1 cellular context compared by ENCODE assay signal in the genomic region with DNA sequence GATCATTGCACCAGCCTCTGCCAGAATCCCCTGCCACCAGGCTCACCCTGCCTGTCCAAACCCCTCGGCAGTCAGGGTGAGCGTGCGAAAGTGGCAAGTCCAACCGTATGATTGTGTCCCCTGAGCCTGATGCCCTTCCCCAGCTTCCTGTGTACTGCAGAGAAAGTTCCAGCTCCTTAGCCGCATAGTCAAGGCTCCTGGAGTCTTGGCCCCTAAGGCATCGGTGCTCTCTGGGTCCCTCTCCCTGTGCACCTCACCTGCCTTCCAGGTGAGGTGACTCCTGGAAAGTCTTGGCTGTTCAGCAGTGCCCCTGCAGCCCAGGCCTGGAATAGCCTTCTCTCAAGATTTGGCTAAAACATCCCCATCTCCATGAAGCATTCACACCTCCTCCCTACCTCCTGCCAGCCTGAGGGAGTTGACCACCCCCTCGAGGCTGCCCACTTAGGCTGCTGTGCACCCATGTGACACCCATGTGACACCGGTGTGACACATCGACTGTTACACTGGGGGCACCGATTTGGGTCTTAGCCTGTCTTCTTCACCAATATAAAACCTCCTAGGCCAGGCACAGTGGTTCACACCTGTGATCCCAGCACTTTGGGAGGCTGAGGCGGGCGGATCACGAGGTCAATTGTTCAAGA.
A peak's percentile ranks its signal among the peaks of the same experiment; 100 is the strongest.
TF ChIP-seq lines count a peak whose summit lies in the region.

No MANE protein-coding gene starts in this region.

TF ChIP-seq in WTC11, 78 proteins besides CTCF, POLR2A, EP300 and RAD21 (continued from another document):
- TF ChIP-seq IRF2 (CRISPR knock-in tag; IDR thresholded peaks at IDR 0.05; ENCODE audit: borderline replicate concordance, low read depth) (no peak), GTF2I (CRISPR knock-in tag; conservative IDR thresholded peaks at IDR 0.05) (no peak), ZNF423 (CRISPR knock-in tag; IDR thresholded peaks at IDR 0.05) (no peak), RORB (CRISPR knock-in tag; IDR thresholded peaks at IDR 0.05) (no peak), ZNF396 (CRISPR knock-in tag; IDR thresholded peaks at IDR 0.05; ENCODE audit: borderline replicate concordance) (no peak), CREB1 (CRISPR knock-in tag; IDR thresholded peaks at IDR 0.05) (no peak), PRRX2 (CRISPR knock-in tag; IDR thresholded peaks at IDR 0.05) (no peak), ZNF232 (CRISPR knock-in tag; IDR thresholded peaks at IDR 0.05) (no peak), TP53 (CRISPR knock-in tag; IDR thresholded peaks at IDR 0.05) (no peak), RELA (CRISPR knock-in tag; IDR thresholded peaks at IDR 0.05; ENCODE audit: borderline replicate concordance) (no peak), SP1 (CRISPR knock-in tag; conservative IDR thresholded peaks at IDR 0.05) (no peak)
- TF ChIP-seq, protein P1, sequence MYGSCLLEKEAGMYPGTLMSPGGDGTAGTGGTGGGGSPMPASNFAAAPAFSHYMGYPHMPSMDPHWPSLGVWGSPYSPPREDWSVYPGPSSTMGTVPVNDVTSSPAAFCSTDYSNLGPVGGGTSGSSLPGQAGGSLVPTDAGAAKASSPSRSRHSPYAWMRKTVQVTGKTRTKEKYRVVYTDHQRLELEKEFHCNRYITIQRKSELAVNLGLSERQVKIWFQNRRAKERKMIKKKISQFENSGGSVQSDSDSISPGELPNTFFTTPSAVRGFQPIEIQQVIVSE (CRISPR knock-in tag; IDR thresholded peaks at IDR 0.05; ENCODE audit: borderline replicate concordance): no peak
- TF ChIP-seq, protein P2, sequence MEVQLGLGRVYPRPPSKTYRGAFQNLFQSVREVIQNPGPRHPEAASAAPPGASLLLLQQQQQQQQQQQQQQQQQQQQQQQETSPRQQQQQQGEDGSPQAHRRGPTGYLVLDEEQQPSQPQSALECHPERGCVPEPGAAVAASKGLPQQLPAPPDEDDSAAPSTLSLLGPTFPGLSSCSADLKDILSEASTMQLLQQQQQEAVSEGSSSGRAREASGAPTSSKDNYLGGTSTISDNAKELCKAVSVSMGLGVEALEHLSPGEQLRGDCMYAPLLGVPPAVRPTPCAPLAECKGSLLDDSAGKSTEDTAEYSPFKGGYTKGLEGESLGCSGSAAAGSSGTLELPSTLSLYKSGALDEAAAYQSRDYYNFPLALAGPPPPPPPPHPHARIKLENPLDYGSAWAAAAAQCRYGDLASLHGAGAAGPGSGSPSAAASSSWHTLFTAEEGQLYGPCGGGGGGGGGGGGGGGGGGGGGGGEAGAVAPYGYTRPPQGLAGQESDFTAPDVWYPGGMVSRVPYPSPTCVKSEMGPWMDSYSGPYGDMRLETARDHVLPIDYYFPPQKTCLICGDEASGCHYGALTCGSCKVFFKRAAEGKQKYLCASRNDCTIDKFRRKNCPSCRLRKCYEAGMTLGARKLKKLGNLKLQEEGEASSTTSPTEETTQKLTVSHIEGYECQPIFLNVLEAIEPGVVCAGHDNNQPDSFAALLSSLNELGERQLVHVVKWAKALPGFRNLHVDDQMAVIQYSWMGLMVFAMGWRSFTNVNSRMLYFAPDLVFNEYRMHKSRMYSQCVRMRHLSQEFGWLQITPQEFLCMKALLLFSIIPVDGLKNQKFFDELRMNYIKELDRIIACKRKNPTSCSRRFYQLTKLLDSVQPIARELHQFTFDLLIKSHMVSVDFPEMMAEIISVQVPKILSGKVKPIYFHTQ (CRISPR knock-in tag; IDR thresholded peaks at IDR 0.05): no peak
- TF ChIP-seq, protein P3, sequence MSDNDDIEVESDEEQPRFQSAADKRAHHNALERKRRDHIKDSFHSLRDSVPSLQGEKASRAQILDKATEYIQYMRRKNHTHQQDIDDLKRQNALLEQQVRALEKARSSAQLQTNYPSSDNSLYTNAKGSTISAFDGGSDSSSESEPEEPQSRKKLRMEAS (CRISPR knock-in tag; IDR thresholded peaks at IDR 0.05): peak; percentile 55; the same call in 1 of the 2 replicates
- TF ChIP-seq, protein P4, sequence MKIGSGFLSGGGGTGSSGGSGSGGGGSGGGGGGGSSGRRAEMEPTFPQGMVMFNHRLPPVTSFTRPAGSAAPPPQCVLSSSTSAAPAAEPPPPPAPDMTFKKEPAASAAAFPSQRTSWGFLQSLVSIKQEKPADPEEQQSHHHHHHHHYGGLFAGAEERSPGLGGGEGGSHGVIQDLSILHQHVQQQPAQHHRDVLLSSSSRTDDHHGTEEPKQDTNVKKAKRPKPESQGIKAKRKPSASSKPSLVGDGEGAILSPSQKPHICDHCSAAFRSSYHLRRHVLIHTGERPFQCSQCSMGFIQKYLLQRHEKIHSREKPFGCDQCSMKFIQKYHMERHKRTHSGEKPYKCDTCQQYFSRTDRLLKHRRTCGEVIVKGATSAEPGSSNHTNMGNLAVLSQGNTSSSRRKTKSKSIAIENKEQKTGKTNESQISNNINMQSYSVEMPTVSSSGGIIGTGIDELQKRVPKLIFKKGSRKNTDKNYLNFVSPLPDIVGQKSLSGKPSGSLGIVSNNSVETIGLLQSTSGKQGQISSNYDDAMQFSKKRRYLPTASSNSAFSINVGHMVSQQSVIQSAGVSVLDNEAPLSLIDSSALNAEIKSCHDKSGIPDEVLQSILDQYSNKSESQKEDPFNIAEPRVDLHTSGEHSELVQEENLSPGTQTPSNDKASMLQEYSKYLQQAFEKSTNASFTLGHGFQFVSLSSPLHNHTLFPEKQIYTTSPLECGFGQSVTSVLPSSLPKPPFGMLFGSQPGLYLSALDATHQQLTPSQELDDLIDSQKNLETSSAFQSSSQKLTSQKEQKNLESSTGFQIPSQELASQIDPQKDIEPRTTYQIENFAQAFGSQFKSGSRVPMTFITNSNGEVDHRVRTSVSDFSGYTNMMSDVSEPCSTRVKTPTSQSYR (CRISPR knock-in tag; IDR thresholded peaks at IDR 0.05): no peak
- TF ChIP-seq, protein P5, sequence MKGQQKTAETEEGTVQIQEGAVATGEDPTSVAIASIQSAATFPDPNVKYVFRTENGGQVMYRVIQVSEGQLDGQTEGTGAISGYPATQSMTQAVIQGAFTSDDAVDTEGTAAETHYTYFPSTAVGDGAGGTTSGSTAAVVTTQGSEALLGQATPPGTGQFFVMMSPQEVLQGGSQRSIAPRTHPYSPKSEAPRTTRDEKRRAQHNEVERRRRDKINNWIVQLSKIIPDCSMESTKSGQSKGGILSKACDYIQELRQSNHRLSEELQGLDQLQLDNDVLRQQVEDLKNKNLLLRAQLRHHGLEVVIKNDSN (CRISPR knock-in tag; IDR thresholded peaks at IDR 0.05): no peak
- TF ChIP-seq, protein P6, sequence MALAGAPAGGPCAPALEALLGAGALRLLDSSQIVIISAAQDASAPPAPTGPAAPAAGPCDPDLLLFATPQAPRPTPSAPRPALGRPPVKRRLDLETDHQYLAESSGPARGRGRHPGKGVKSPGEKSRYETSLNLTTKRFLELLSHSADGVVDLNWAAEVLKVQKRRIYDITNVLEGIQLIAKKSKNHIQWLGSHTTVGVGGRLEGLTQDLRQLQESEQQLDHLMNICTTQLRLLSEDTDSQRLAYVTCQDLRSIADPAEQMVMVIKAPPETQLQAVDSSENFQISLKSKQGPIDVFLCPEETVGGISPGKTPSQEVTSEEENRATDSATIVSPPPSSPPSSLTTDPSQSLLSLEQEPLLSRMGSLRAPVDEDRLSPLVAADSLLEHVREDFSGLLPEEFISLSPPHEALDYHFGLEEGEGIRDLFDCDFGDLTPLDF (CRISPR knock-in tag; IDR thresholded peaks at IDR 0.05): no peak
- TF ChIP-seq, protein P7, sequence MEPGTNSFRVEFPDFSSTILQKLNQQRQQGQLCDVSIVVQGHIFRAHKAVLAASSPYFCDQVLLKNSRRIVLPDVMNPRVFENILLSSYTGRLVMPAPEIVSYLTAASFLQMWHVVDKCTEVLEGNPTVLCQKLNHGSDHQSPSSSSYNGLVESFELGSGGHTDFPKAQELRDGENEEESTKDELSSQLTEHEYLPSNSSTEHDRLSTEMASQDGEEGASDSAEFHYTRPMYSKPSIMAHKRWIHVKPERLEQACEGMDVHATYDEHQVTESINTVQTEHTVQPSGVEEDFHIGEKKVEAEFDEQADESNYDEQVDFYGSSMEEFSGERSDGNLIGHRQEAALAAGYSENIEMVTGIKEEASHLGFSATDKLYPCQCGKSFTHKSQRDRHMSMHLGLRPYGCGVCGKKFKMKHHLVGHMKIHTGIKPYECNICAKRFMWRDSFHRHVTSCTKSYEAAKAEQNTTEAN (CRISPR knock-in tag; IDR thresholded peaks at IDR 0.05): no peak
